8 cellular contexts compared by ENCODE assay signal in the genomic region with DNA sequence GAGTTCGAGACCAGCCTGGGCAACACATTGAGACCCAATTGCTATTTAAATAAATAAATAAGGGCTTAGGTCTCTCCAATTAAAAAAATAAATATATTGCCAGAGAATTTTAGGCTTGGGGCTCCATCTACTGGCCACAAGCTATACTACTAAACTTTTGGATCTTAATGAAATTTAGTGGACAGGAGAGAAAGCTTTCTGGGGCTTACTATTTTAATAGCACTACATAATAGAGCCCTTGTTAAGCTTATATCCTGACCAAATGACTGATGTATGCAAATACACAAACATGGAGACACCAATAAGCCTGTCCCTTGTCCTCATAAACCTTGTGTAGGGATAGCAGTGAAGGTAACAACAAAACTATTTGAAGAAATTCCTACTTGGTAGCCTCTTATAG.
DNase-seq lines count a peak whose midpoint lies in the region; ATAC-seq and TF ChIP-seq lines count a peak whose summit lies in the region.

No MANE protein-coding gene starts in this region.

- no peak overlapping the region for H3K4me3 ChIP-seq in retinal pigment epithelial cell (ENCODE audit: low read length)

- H3K4me3 Mint-ChIP-seq in effector memory CD8-positive, alpha-beta T cell, result no peak overlapping the region

- TF ChIP-seq CTCF in retinal pigment epithelial cell (conservative IDR thresholded peaks at IDR 0.05; ENCODE audit: low read depth, low read length), result peak; percentile 68

- no peaks in the 10 kb centered on the region for H3K27me3 Mint-ChIP-seq in effector memory CD8-positive, alpha-beta T cell

- no peak overlapping the region for H3K27ac Mint-ChIP-seq in effector memory CD8-positive, alpha-beta T cell

- DNase-seq in NCI-H526 (lab: John Stamatoyannopoulos, UW) (peak; percentile 50 to 71), NCI-H526 treated with DMSO at 0.1 percent for 48 hours (lab: John Stamatoyannopoulos, UW) (no peak), NCI-H2196 (lab: John Stamatoyannopoulos, UW; ENCODE audit: unreplicated experiment) (peak; percentile 26), retinal pigment epithelial cell (ENCODE audit: low read depth) (no peak), cortex of kidney (lab: John Stamatoyannopoulos, UW) (no peak), amniotic stem cell (lab: John Stamatoyannopoulos, UW) (no peak)
- peak in 2 of 3 experiments; percentile 17 for DNase-seq in effector memory CD8-positive, alpha-beta T cell
- DNase-seq in effector CD8-positive, alpha-beta T cell (lab: John Stamatoyannopoulos, UW), result no peak

- H3K9me3 Mint-ChIP-seq in effector memory CD8-positive, alpha-beta T cell, result no peaks in the 10 kb centered on the region

- peaks cover 89% of the 10 kb centered on the region for H3K36me3 Mint-ChIP-seq in effector memory CD8-positive, alpha-beta T cell (ENCODE audit: insufficient read depth)

- no peaks in the 10 kb centered on the region for H3K4me1 Mint-ChIP-seq in effector memory CD8-positive, alpha-beta T cell (ENCODE audit: low read depth in 2 of 2)

- no peak for ATAC-seq in effector memory CD8-positive, alpha-beta T cell (replicated peaks)

Comparison
In these comparisons a context has a peak if more than half of its experiments do, and no peak if none do; other contexts are left out.
1. DNase-seq: peak in NCI-H526 (2 of 2), NCI-H2196 (single experiment) and effector memory CD8-positive, alpha-beta T cell (2 of 3); none in NCI-H526 treated with DMSO at 0.1 percent for 48 hours (single experiment), retinal pigment epithelial cell (single experiment), cortex of kidney (single experiment), effector CD8-positive, alpha-beta T cell (single experiment) and amniotic stem cell (single experiment).